31 cellular contexts compared by ENCODE assay signal in genomic region chr2:68083346-68083745, GRCh38. TPM values are rescaled to one million over a fixed set of nuclear protein-coding genes. Genes with fewer than 3 reads are reported as not detected.
DNase-seq lines count a peak whose midpoint lies in the region; ATAC-seq, FAIRE-seq and TF ChIP-seq lines count a peak whose summit lies in the region.
"Had no signal": no experiment of that assay in that cellular context is flagged by ENCODE, and none has a peak within 500 bp of the region (broad histone marks: within the 10 kb centered on the region; RNA-seq: fewer than 3 reads in every experiment).

No MANE protein-coding gene starts in this region.

- DNase-seq in GM12891 (ENCODE audit: insufficient read length, low spot score) = no peak
- no peak for DNase-seq in DMS53 treated with DMSO at 0.1 percent for 48 hours (lab: John Stamatoyannopoulos, UW; ENCODE audit: unreplicated experiment)
- no peak for DNase-seq in SKM-1 treated with dmso at 0.1 percent for 144 hours (lab: John Stamatoyannopoulos, UW; ENCODE audit: unreplicated experiment)
- no peak for DNase-seq in stimulated activated naive CD8-positive, alpha-beta T cell treated with anti-CD3 and anti-CD28 coated beads, Interleukin-15, Interleukin-2, amounts not matched to agents 100 U/mL and 50 U/mL, for 24 hours
- no peak for DNase-seq in activated T-helper 1 cell treated with anti-CD3 and anti-CD28 coated beads, Interleukin-12 subunit alpha, Interleukin-12 subunit beta, Interleukin-2, Interleukin-4 antibody, amounts not matched to agents 30 ng/mL and 10 ng/mL and 1 ng/mL, durations not matched to agents 14 hours and 24 hours and 36 hours (ENCODE audit: low spot score)
- DNase-seq: 8988T; activated CD4-positive, alpha-beta T cell treated with anti-CD3 and anti-CD28 coated beads, Interleukin-2, amount 50 U/mL, for 48 hours; activated CD4-positive, CD25-positive, alpha-beta regulatory T cell treated with anti-CD3 and anti-CD28 coated beads, Interleukin-2, amount 50 U/mL, for 72 hours; activated naive CD4-positive, alpha-beta T cell; activated T-cell treated with anti-CD3 and anti-CD28 coated beads, Interleukin-2, amount 50 U/mL, for 48 hours; C1 segment of cervical spinal cord; cortex of kidney; DMS53; glutamatergic neuron; H7; NCI-H1105 treated with DMSO at 0.1 percent for 48 hours; NCI-H187 treated with DMSO at 0.1 percent for 48 hours; NCI-H2171; PC-9; sigmoid colon; SK-N-SH; stimulated activated CD4-positive, alpha-beta T cell treated with anti-CD3 and anti-CD28 coated beads, Interleukin-4, amount 100 ng/mL, for 1 hour; thyroid gland; uterus had no signal

- H3K27ac Mint-ChIP-seq in activated T-helper 1 cell treated with anti-CD3 and anti-CD28 coated beads, Interleukin-12 subunit alpha, Interleukin-12 subunit beta, Interleukin-2, Interleukin-4 antibody, amounts not matched to agents 30 ng/mL and 10 ng/mL and 1 ng/mL, durations not matched to agents 14 hours and 24 hours and 36 hours = no peak overlapping the region
- H3K27ac Mint-ChIP-seq: nephron had no signal

- peaks cover 17% of the 10 kb centered on the region for H3K27me3 Mint-ChIP-seq in activated T-helper 1 cell treated with anti-CD3 and anti-CD28 coated beads, Interleukin-12 subunit alpha, Interleukin-12 subunit beta, Interleukin-2, Interleukin-4 antibody, amounts not matched to agents 30 ng/mL and 10 ng/mL and 1 ng/mL, durations not matched to agents 14 hours and 24 hours and 36 hours (ENCODE audit: insufficient read depth)

- intact Hi-C loops in activated T-helper 1 cell treated with anti-CD3 and anti-CD28 coated beads, Interleukin-12 subunit alpha, Interleukin-12 subunit beta, Interleukin-2, Interleukin-4 antibody, amounts not matched to agents 30 ng/mL and 10 ng/mL and 1 ng/mL, durations not matched to agents 14 hours and 24 hours and 36 hours (cut with micrococcal nuclease) = no loop called here

- H3K4me1 Mint-ChIP-seq in activated T-helper 1 cell treated with anti-CD3 and anti-CD28 coated beads, Interleukin-12 subunit alpha, Interleukin-12 subunit beta, Interleukin-2, Interleukin-4 antibody, amounts not matched to agents 30 ng/mL and 10 ng/mL and 1 ng/mL, durations not matched to agents 14 hours and 24 hours and 36 hours (ENCODE audit: low read depth) = no peaks in the 10 kb centered on the region
- H3K4me1 Mint-ChIP-seq: nephron had no signal

- peak; percentile 41 for FAIRE-seq in GM12891 (lab: Jason Lieb, UNC)
- FAIRE-seq: HTR-8/SVneo, K562 had no signal

- H3K4me3 Mint-ChIP-seq in activated T-helper 1 cell treated with anti-CD3 and anti-CD28 coated beads, Interleukin-12 subunit alpha, Interleukin-12 subunit beta, Interleukin-2, Interleukin-4 antibody, amounts not matched to agents 30 ng/mL and 10 ng/mL and 1 ng/mL, durations not matched to agents 14 hours and 24 hours and 36 hours = no peak overlapping the region
- H3K4me3 Mint-ChIP-seq: nephron had no signal

- no peaks in the 10 kb centered on the region for H3K9me3 Mint-ChIP-seq in activated T-helper 1 cell treated with anti-CD3 and anti-CD28 coated beads, Interleukin-12 subunit alpha, Interleukin-12 subunit beta, Interleukin-2, Interleukin-4 antibody, amounts not matched to agents 30 ng/mL and 10 ng/mL and 1 ng/mL, durations not matched to agents 14 hours and 24 hours and 36 hours
- H3K9me3 Mint-ChIP-seq: nephron had no signal

- H3K36me3 Mint-ChIP-seq in activated T-helper 1 cell treated with anti-CD3 and anti-CD28 coated beads, Interleukin-12 subunit alpha, Interleukin-12 subunit beta, Interleukin-2, Interleukin-4 antibody, amounts not matched to agents 30 ng/mL and 10 ng/mL and 1 ng/mL, durations not matched to agents 14 hours and 24 hours and 36 hours (ENCODE audit: low read depth) = no peaks in the 10 kb centered on the region

- ATAC-seq in GM19328 (IDR thresholded peaks at IDR 0.05; ENCODE audit: unreplicated experiment) (peak; percentile 64), HG02763 (IDR thresholded peaks at IDR 0.05; ENCODE audit: unreplicated experiment) (peak; percentile 45), HG03175 (IDR thresholded peaks at IDR 0.05; ENCODE audit: unreplicated experiment) (peak; percentile 76)
- ATAC-seq in stimulated activated naive CD8-positive, alpha-beta T cell treated with anti-CD3 and anti-CD28 coated beads, Interleukin-15, Interleukin-2, amounts not matched to agents 100 U/mL and 50 U/mL, for 24 hours = no peak
- ATAC-seq: K562, Right ventricle myocardium inferior had no signal

- TF ChIP-seq POLR2A in GM12891 (IDR thresholded peaks at IDR 0.05; ENCODE audit: low read depth, low read length) = no peak

TF ChIP-seq in GM12891, 5 proteins besides CTCF, POLR2A, EP300 and RAD21:
- TF ChIP-seq POLR2AphosphoS5 (IDR thresholded peaks at IDR 0.05; ENCODE audit: low read depth, low read length) (no peak), SPI1 (IDR thresholded peaks at IDR 0.05; ENCODE audit: low read depth, low read length) (no peak), PAX5 (IDR thresholded peaks at IDR 0.05; ENCODE audit: insufficient read depth, low read length, severe bottlenecking) (no peak), TAF1 (IDR thresholded peaks at IDR 0.05; ENCODE audit: low read depth, low read length) (no peak), POU2F2 (IDR thresholded peaks at IDR 0.05; ENCODE audit: low read depth, low read length) (no peak)

RNA-seq across cellular contexts. Expression of gene C1D, which starts 20.5 kb away (rescaled TPM):
- polyA plus RNA-seq in GM12891 (2012; ENCODE audit: low read depth, missing spikeins) = 33.5 TPM
- total RNA-seq in activated T-helper 1 cell treated with anti-CD3 and anti-CD28 coated beads, Interleukin-12 subunit alpha, Interleukin-12 subunit beta, Interleukin-2, Interleukin-4 antibody, amounts not matched to agents 30 ng/mL and 10 ng/mL and 1 ng/mL, durations not matched to agents 14 hours and 24 hours and 36 hours = 28.3 and 31.0 TPM in 2 replicates
